12 cellular contexts compared by ENCODE assay signal in the genomic region with DNA sequence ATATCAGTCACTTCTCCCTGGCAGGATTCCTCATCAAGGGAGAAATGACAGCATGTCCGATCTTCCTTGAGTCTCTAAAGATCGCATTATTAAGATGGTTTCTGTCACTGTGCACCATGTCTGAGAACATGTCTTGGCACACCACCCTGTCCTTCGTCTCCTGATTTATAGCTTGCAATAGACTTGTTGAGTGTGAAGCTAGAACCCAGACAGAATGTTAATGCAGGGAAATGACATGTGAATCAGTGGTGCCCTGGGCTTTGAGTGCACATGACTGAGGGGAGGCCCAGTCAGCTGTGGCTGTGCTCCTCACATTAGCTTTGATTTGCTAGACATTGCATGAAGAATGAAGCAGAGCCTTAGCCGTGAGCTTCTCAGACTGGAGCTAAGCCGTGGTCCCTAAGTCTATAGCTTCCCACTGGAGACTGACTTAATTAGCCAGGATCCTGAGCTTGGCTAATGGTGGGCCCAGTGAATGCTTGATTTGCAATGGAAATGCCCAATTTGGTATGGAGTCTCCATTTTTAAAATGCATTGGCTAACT.
A peak's percentile ranks its signal among the peaks of the same experiment; 100 is the strongest.
DNase-seq lines count a peak whose midpoint lies in the region; ATAC-seq and TF ChIP-seq lines count a peak whose summit lies in the region.
"Had no signal": no experiment of that assay in that cellular context is flagged by ENCODE, and none has a peak within 500 bp of the region (broad histone marks: within the 10 kb centered on the region; RNA-seq: fewer than 3 reads in every experiment).

No MANE protein-coding gene starts in this region.

- TF ChIP-seq CTCF in lower lobe of right lung (IDR thresholded peaks at IDR 0.05) (no peak), retinal pigment epithelial cell (conservative IDR thresholded peaks at IDR 0.05; ENCODE audit: low read depth, low read length) (no peak), GM10248 (IDR thresholded peaks at IDR 0.05; ENCODE audit: control extremely low read depth, extremely low read depth, low read depth, missing control alignments) (no peak)

- DNase-seq in NCI-H82 (lab: John Stamatoyannopoulos, UW): peak; percentile 8
- no peak for DNase-seq in NCI-H82 treated with DMSO at 0.1 percent for 48 hours (lab: John Stamatoyannopoulos, UW; ENCODE audit: unreplicated experiment)
- DNase-seq in D341Med (ENCODE audit: low spot score): peak; percentile 55
- no peak for DNase-seq in lower lobe of right lung
- DNase-seq in retinal pigment epithelial cell (ENCODE audit: low read depth): peak; percentile 39
- DNase-seq in activated effector memory CD4-positive, alpha-beta T cell treated with anti-CD3 and anti-CD28 coated beads, Interleukin-2, amount 50 U/mL, for 16 hours: no peak
- no peak for DNase-seq in GM10248 (ENCODE audit: extremely low spot score)
- DNase-seq: DMS53, H7, NCI-H1417 treated with DMSO at 0.1 percent for 48 hours, NCI-H510A had no signal

- H3K27me3 ChIP-seq in lower lobe of right lung (ENCODE audit: low read depth): no peaks in the 10 kb centered on the region

- intact Hi-C loops in lower lobe of right lung (cut with DNase I): no loop called here

- peak; percentile 45 to 49 for ATAC-seq in lower lobe of right lung
- ATAC-seq: A549 had no signal

- POLR2A ChIA-PET in GM10248 (lab: Yijun Ruan, JAX): no interaction called here

- no peaks in the 10 kb centered on the region for H3K9me3 ChIP-seq in lower lobe of right lung
- H3K9me3 ChIP-seq: A549 had no signal

- CTCF ChIA-PET in GM10248 (lab: Yijun Ruan, JAX): interaction anchor here (1.3 to 1.5 kb wide), 2 partner anchors 19 to 47 kb away, joined by 3 to 7 read pairs; no protein-coding TSS in a partner anchor

- no peak overlapping the region for H3K27ac ChIP-seq in lower lobe of right lung
- H3K27ac ChIP-seq: A549 had no signal

- no peaks in the 10 kb centered on the region for H3K36me3 ChIP-seq in lower lobe of right lung

- peaks cover 18% of the 10 kb centered on the region for H3K4me1 ChIP-seq in lower lobe of right lung

- H3K4me3 ChIP-seq in lower lobe of right lung (no peak overlapping the region), retinal pigment epithelial cell (ENCODE audit: low read length) (no peak overlapping the region)
- H3K4me3 ChIP-seq: A549 had no signal

Comparison
In these comparisons a context has a peak if more than half of its experiments do, and no peak if none do; other contexts are left out.
1. DNase-seq: peak in NCI-H82 (single experiment), D341Med (single experiment) and retinal pigment epithelial cell (single experiment); none in NCI-H82 treated with DMSO at 0.1 percent for 48 hours (single experiment), lower lobe of right lung (single experiment), activated effector memory CD4-positive, alpha-beta T cell treated with anti-CD3 and anti-CD28 coated beads, Interleukin-2, amount 50 U/mL, for 16 hours (single experiment) and GM10248 (single experiment).